ENCODE assay signal across 13 cellular contexts in genomic region chr9:82949203-82949602, GRCh38.
DNase-seq lines count a peak whose midpoint lies in the region; ATAC-seq and TF ChIP-seq lines count a peak whose summit lies in the region.
"Had no signal": no experiment of that assay in that cellular context is flagged by ENCODE, and none has a peak within 500 bp of the region (broad histone marks: within the 10 kb centered on the region; RNA-seq: fewer than 3 reads in every experiment).

No MANE protein-coding gene starts in this region.

- no peak overlapping the region for H3K4me2 ChIP-seq in trophoblast cell (ENCODE audit: low read length)
- H3K4me2 ChIP-seq: BLaER1 treated with 17β-estradiol and CSF1 and Interleukin-3, amounts not matched to agents 10 nM and 100 nM; GM23338 had no signal

- H2BK12ac ChIP-seq in trophoblast cell (ENCODE audit: low read length), result no peak overlapping the region

- no peak overlapping the region for H3K18ac ChIP-seq in trophoblast cell (ENCODE audit: low read length)

- H3K36me3 ChIP-seq in trophoblast cell (ENCODE audit: control insufficient read depth in 1 of 2, insufficient read depth in 2 of 2, low read length in 2 of 2) (no peaks in the 10 kb centered on the region), left lung (no peaks in the 10 kb centered on the region)
- H3K36me3 ChIP-seq: BLaER1 treated with 17β-estradiol and CSF1 and Interleukin-3, amounts not matched to agents 10 nM and 100 nM had no signal

- intact Hi-C loops in left lung (cut with DNase I), result no loop called here

- no peak overlapping the region for H4K12ac ChIP-seq in trophoblast cell (ENCODE audit: low read depth, low read length)

- H3K9ac ChIP-seq in trophoblast cell (ENCODE audit: low read length), result no peak overlapping the region
- H3K9ac ChIP-seq: BLaER1 treated with 17β-estradiol and CSF1 and Interleukin-3, amounts not matched to agents 10 nM and 100 nM had no signal

- no peak overlapping the region for H4K8ac ChIP-seq in trophoblast cell (ENCODE audit: low read depth, low read length)

- H3K4me3 ChIP-seq in fibroblast of pulmonary artery (replicated peaks; ENCODE audit: low read depth, low read length), result no peak overlapping the region
- no peak overlapping the region for H3K4me3 ChIP-seq in trophoblast cell (ENCODE audit: low read depth, low read length)
- H3K4me3 ChIP-seq in left lung, result no peak overlapping the region
- H3K4me3 ChIP-seq: BLaER1 treated with 17β-estradiol and CSF1 and Interleukin-3, amounts not matched to agents 10 nM and 100 nM; GM23338 had no signal

- no peaks in the 10 kb centered on the region for H3K79me1 ChIP-seq in trophoblast cell (ENCODE audit: low read length)

- no peaks in the 10 kb centered on the region for H3K27me3 ChIP-seq in trophoblast cell (ENCODE audit: insufficient read depth, low read length)
- no peaks in the 10 kb centered on the region for H3K27me3 ChIP-seq in left lung
- H3K27me3 ChIP-seq: BLaER1 treated with 17β-estradiol and CSF1 and Interleukin-3, amounts not matched to agents 10 nM and 100 nM had no signal

- no peak overlapping the region for H3K4ac ChIP-seq in trophoblast cell (ENCODE audit: low read depth, low read length)

- no peak overlapping the region for H3K27ac ChIP-seq in trophoblast cell (ENCODE audit: low read depth, low read length)
- H3K27ac ChIP-seq in left lung, result no peak overlapping the region
- H3K27ac ChIP-seq: BLaER1 treated with 17β-estradiol and CSF1 and Interleukin-3, amounts not matched to agents 10 nM and 100 nM had no signal

- H2BK120ac ChIP-seq in trophoblast cell (ENCODE audit: insufficient read depth, low read length, poor library complexity), result no peak overlapping the region

- no peak overlapping the region for H2AFZ ChIP-seq in trophoblast cell (ENCODE audit: insufficient read depth, low read length, poor library complexity)

- ATAC-seq in left lung, result no peak
- ATAC-seq: CD8-positive, alpha-beta T cell; GM23338 had no signal

- DNase-seq in COLO829 (ENCODE audit: low spot score) (peak; percentile 54), NCI-H226 (peak; percentile 30), fibroblast of pulmonary artery (ENCODE audit: low read depth) (peak; percentile 6), trophoblast cell (peak; percentile 61 to 82), NCI-H1694 (lab: John Stamatoyannopoulos, UW) (no peak), left lung (no peak), kidney glomerular epithelial cell (lab: John Stamatoyannopoulos, UW) (no peak)
- DNase-seq: 8988T; CD8-positive, alpha-beta T cell; COR-L47; HCEC 1CT had no signal

- no peaks in the 10 kb centered on the region for H3K9me3 ChIP-seq in trophoblast cell (ENCODE audit: insufficient read depth, low read depth, low read length)
- H3K9me3 ChIP-seq in left lung, result no peaks in the 10 kb centered on the region
- H3K9me3 ChIP-seq: BLaER1 treated with 17β-estradiol and CSF1 and Interleukin-3, amounts not matched to agents 10 nM and 100 nM had no signal

- no CpG with 5 or more reads among the region's 2 CpGs for WGBS in trophoblast cell (ENCODE audit: extremely low coverage, insufficient coverage, insufficient read length)

- H2BK5ac ChIP-seq in trophoblast cell (ENCODE audit: low read depth, low read length, poor library complexity), result no peak overlapping the region

- H3K23ac ChIP-seq in trophoblast cell (ENCODE audit: low read length), result no peak overlapping the region

- no peak for TF ChIP-seq CTCF in fibroblast of pulmonary artery (IDR thresholded peaks at IDR 0.05; ENCODE audit: low read length, missing control alignments)
- TF ChIP-seq CTCF in left lung (IDR thresholded peaks at IDR 0.05), result no peak

- H3K14ac ChIP-seq in trophoblast cell (ENCODE audit: low read length), result no peak overlapping the region

- no peaks in the 10 kb centered on the region for H3K4me1 ChIP-seq in trophoblast cell (ENCODE audit: control insufficient read depth in 1 of 2, insufficient read depth in 2 of 2, low read length in 2 of 2)
- H3K4me1 ChIP-seq in left lung, result no peaks in the 10 kb centered on the region
- H3K4me1 ChIP-seq: BLaER1 treated with 17β-estradiol and CSF1 and Interleukin-3, amounts not matched to agents 10 nM and 100 nM had no signal

- no peaks in the 10 kb centered on the region for H3K79me2 ChIP-seq in trophoblast cell (ENCODE audit: control insufficient read depth, insufficient read depth, low read length, poor library complexity)

- H2AK5ac ChIP-seq in trophoblast cell (ENCODE audit: low read length), result no peak overlapping the region

- no peak overlapping the region for H4K91ac ChIP-seq in trophoblast cell (ENCODE audit: low read depth, low read length)

Comparison
In these comparisons a context has a peak if more than half of its experiments do, and no peak if none do; other contexts are left out.
1. DNase-seq: peak in COLO829 (single experiment), NCI-H226 (single experiment), fibroblast of pulmonary artery (single experiment) and trophoblast cell (2 of 2); none in NCI-H1694 (single experiment), left lung (0 of 2) and kidney glomerular epithelial cell (single experiment).